ENCODE assay signal across 26 cellular contexts in genomic region chr4:108978066-108978465, GRCh38.
"Had no signal": no experiment of that assay in that cellular context is flagged by ENCODE, and none has a peak within 500 bp of the region (broad histone marks: within the 10 kb centered on the region; RNA-seq: fewer than 3 reads in every experiment).

No MANE protein-coding gene starts in this region.

- H3K36me3 ChIP-seq: colonic mucosa, esophagus squamous epithelium, gastrocnemius medialis, heart right ventricle, left lung, lower lobe of right lung had no signal

- ATAC-seq: effector memory CD8-positive, alpha-beta T cell; esophagus mucosa; gastrocnemius medialis; heart right ventricle; left cardiac atrium; left lung; left ventricle myocardium superior; lower lobe of right lung; mucosa of descending colon had no signal

- FAIRE-seq: endometrium, islet of Langerhans, keratinocyte had no signal

- H3K27me3 ChIP-seq: colonic mucosa, esophagus squamous epithelium, gastrocnemius medialis, heart right ventricle, left lung had no signal

- H3K9me3 ChIP-seq: colonic mucosa, esophagus squamous epithelium, gastrocnemius medialis, heart right ventricle, left lung, lower lobe of right lung, mucosa of descending colon had no signal

- H3K4me1 ChIP-seq: colonic mucosa, esophagus squamous epithelium, gastrocnemius medialis, heart right ventricle, left lung, lower lobe of right lung had no signal

- DNase-seq: colonic mucosa; cortex of kidney; effector CD8-positive, alpha-beta T cell; effector memory CD8-positive, alpha-beta T cell; endodermal cell; erythroblast; esophagus squamous epithelium; foreskin fibroblast; foreskin melanocyte; gastrocnemius medialis; glutamatergic neuron; head of caudate nucleus; heart right ventricle; hippocampal formation; left cardiac atrium; left ventricle myocardium superior; lower lobe of right lung; mesenchymal stem cell; mucosa of descending colon; naive B cell had no signal

- H3K4me3 ChIP-seq: colonic mucosa, esophagus squamous epithelium, gastrocnemius medialis, heart right ventricle, left lung, lower lobe of right lung, mucosa of descending colon had no signal

- H3K27ac ChIP-seq: colonic mucosa, epithelial cell of prostate, esophagus squamous epithelium, gastrocnemius medialis, heart right ventricle, left lung, lower lobe of right lung had no signal
